In genomic region chr10:78214931-78215330, GRCh38 we compare ENCODE assay signal across 16 cellular contexts.
A peak's percentile ranks its signal among the peaks of the same experiment; 100 is the strongest.
DNase-seq lines count a peak whose midpoint lies in the region; ATAC-seq and TF ChIP-seq lines count a peak whose summit lies in the region.
"Had no signal": no experiment of that assay in that cellular context is flagged by ENCODE, and none has a peak within 500 bp of the region (broad histone marks: within the 10 kb centered on the region; RNA-seq: fewer than 3 reads in every experiment).

No MANE protein-coding gene starts in this region.

- H3K36me3 Mint-ChIP-seq in stimulated activated naive B cell treated with anti-CD40 and anti-IgM and Interleukin-4, amounts not matched to agents 10 μg/mL and 1 μg/mL and 100 μg/mL, for 72 hours: no peaks in the 10 kb centered on the region
- H3K36me3 Mint-ChIP-seq in GM23338 (ENCODE audit: low read depth): no peaks in the 10 kb centered on the region

- peaks cover 19 to 38% of the 10 kb centered on the region in 2 donors for H3K4me1 Mint-ChIP-seq in stimulated activated naive B cell treated with anti-CD40 and anti-IgM and Interleukin-4, amounts not matched to agents 10 μg/mL and 1 μg/mL and 100 μg/mL, for 72 hours
- H3K4me1 Mint-ChIP-seq in GM23338: peaks cover 4% of the 10 kb centered on the region
- H3K4me1 Mint-ChIP-seq: B cell had no signal

- H3K27ac Mint-ChIP-seq in stimulated activated naive B cell treated with anti-CD40 and anti-IgM and Interleukin-4, amounts not matched to agents 10 μg/mL and 1 μg/mL and 100 μg/mL, for 72 hours: peak overlapping the region; percentile 0
- no peak overlapping the region for H3K27ac Mint-ChIP-seq in GM23338
- H3K27ac Mint-ChIP-seq: activated naive CD4-positive, alpha-beta T cell treated with anti-CD3 and anti-CD28 coated beads for 36 hours; B cell; T-helper 1 cell treated with Interleukin-12 subunit alpha and Interleukin-12 subunit beta and Interleukin-4 antibody, amounts not matched to agents 30 μg/mL and 1 μg/mL, for 36 hours had no signal

- DNase-seq in HL-60 (ENCODE audit: low read depth in 1 of 2, low spot score in 1 of 2): peak; percentile 56 to 78
- DNase-seq in medulla oblongata (ENCODE audit: extremely low spot score): peak; percentile 17
- DNase-seq in stimulated activated naive B cell treated with anti-CD40 and anti-IgM and Interleukin-4, amounts not matched to agents 10 μg/mL and 1 μg/mL and 100 μg/mL, for 72 hours: no peak
- DNase-seq in cerebellar nuclear complex (lab: John Stamatoyannopoulos, UW): no peak
- no peak for DNase-seq in GM23338 (ENCODE audit: low spot score)
- no peak for DNase-seq in HCEC 1CT
- DNase-seq: activated CD4-positive, CD25-positive, alpha-beta regulatory T cell; activated CD8-positive, alpha-beta memory T cell treated with anti-CD3 and anti-CD28 coated beads, Interleukin-2, amount 50 U/mL, for 4 hours; central memory CD4-positive, alpha-beta T cell; DMS 273 treated with DMSO at 0.1 percent for 48 hours; NCI-H69 had no signal

- peaks cover 41 to 46% of the 10 kb centered on the region in 2 donors for H3K27me3 Mint-ChIP-seq in stimulated activated naive B cell treated with anti-CD40 and anti-IgM and Interleukin-4, amounts not matched to agents 10 μg/mL and 1 μg/mL and 100 μg/mL, for 72 hours
- H3K27me3 Mint-ChIP-seq in GM23338 (ENCODE audit: insufficient read depth, low read depth, poor library complexity): peaks cover 6% of the 10 kb centered on the region

- peak overlapping the region; percentile 64 for H3K27ac ChIP-seq in HL-60 (replicated peaks)
- H3K27ac ChIP-seq in angular gyrus (ENCODE audit: low read depth, low read length): peak overlapping the region; percentile 49
- no peak overlapping the region for H3K27ac ChIP-seq in GM23338 (ENCODE audit: low read depth)

- 0 out of 2 replicates have a peak, but pooled peaks cover 4% of the 10 kb centered on the region for H3K4me1 ChIP-seq in GM23338 (ENCODE audit: insufficient read depth)

- no peak overlapping the region for H3K4me2 ChIP-seq in GM23338

- H3K9me2 ChIP-seq in GM23338 (ENCODE audit: insufficient read depth): no peaks in the 10 kb centered on the region

- H3K36me3 ChIP-seq in GM23338 (ENCODE audit: insufficient read depth): no peaks in the 10 kb centered on the region

- peaks cover 0 to 5% of the 10 kb centered on the region in 2 donors for H3K9me3 Mint-ChIP-seq in stimulated activated naive B cell treated with anti-CD40 and anti-IgM and Interleukin-4, amounts not matched to agents 10 μg/mL and 1 μg/mL and 100 μg/mL, for 72 hours
- no peaks in the 10 kb centered on the region for H3K9me3 Mint-ChIP-seq in GM23338
- H3K9me3 Mint-ChIP-seq: activated naive CD4-positive, alpha-beta T cell treated with anti-CD3 and anti-CD28 coated beads for 36 hours; T-helper 1 cell treated with Interleukin-12 subunit alpha and Interleukin-12 subunit beta and Interleukin-4 antibody, amounts not matched to agents 30 μg/mL and 1 μg/mL, for 36 hours had no signal

- H4K20me1 ChIP-seq in GM23338 (replicated peaks; ENCODE audit: insufficient read depth): no peaks in the 10 kb centered on the region

- H3K27me3 ChIP-seq in HL-60 (ENCODE audit: insufficient read depth, poor library complexity, severe bottlenecking) (no peaks in the 10 kb centered on the region), GM23338 (ENCODE audit: insufficient read depth) (no peaks in the 10 kb centered on the region)

- no peak overlapping the region for H3K4me3 ChIP-seq in HL-60 (replicated peaks; ENCODE audit: insufficient read depth, low read length)
- H3K4me3 ChIP-seq in GM23338: no peak overlapping the region

- ATAC-seq in stimulated activated naive B cell treated with anti-CD40 and anti-IgM and Interleukin-4, amounts not matched to agents 10 μg/mL and 1 μg/mL and 100 μg/mL, for 72 hours (replicated peaks): no peak
- ATAC-seq in GM23338 (no peak), GM21423 (IDR thresholded peaks at IDR 0.05; ENCODE audit: unreplicated experiment) (no peak)

- no peak for TF ChIP-seq CTCF in HL-60 (IDR thresholded peaks at IDR 0.05; ENCODE audit: insufficient read depth, low read length)
- no peak for TF ChIP-seq CTCF in GM23338 (conservative IDR thresholded peaks at IDR 0.05; ENCODE audit: low read depth in 2 of 2)

- no peak overlapping the region for H3K4me3 Mint-ChIP-seq in stimulated activated naive B cell treated with anti-CD40 and anti-IgM and Interleukin-4, amounts not matched to agents 10 μg/mL and 1 μg/mL and 100 μg/mL, for 72 hours
- no peak overlapping the region for H3K4me3 Mint-ChIP-seq in GM23338
- H3K4me3 Mint-ChIP-seq: activated naive CD4-positive, alpha-beta T cell treated with anti-CD3 and anti-CD28 coated beads for 36 hours; B cell; T-helper 1 cell treated with Interleukin-12 subunit alpha and Interleukin-12 subunit beta and Interleukin-4 antibody, amounts not matched to agents 30 μg/mL and 1 μg/mL, for 36 hours had no signal

- no peaks in the 10 kb centered on the region for H3F3A ChIP-seq in GM23338 (replicated peaks; ENCODE audit: low read depth)

- no peaks in the 10 kb centered on the region for H3K79me2 ChIP-seq in GM23338 (replicated peaks; ENCODE audit: insufficient read depth)

- no peak overlapping the region for H2AFZ ChIP-seq in GM23338

TF ChIP-seq in GM23338, 12 proteins besides CTCF, POLR2A, EP300 and RAD21 (continues in another document):
- TF ChIP-seq POLR2AphosphoS5 (IDR thresholded peaks at IDR 0.05; ENCODE audit: low read depth) (no peak), NANOG (IDR thresholded peaks at IDR 0.05; ENCODE audit: borderline replicate concordance) (no peak), ZNF114 (CRISPR knock-in tag; IDR thresholded peaks at IDR 0.05) (no peak), JUNB (IDR thresholded peaks at IDR 0.05; ENCODE audit: unreplicated experiment) (no peak), CREB1 (CRISPR knock-in tag; IDR thresholded peaks at IDR 0.05; ENCODE audit: low read depth) (no peak), ZNF462 (CRISPR knock-in tag; IDR thresholded peaks at IDR 0.05) (no peak), ZNF331 (CRISPR knock-in tag; IDR thresholded peaks at IDR 0.05; ENCODE audit: low read depth) (no peak), EZH2 (IDR thresholded peaks at IDR 0.05; ENCODE audit: low read depth, unreplicated experiment) (no peak), EZH2phosphoT487 (IDR thresholded peaks at IDR 0.05; ENCODE audit: unreplicated experiment) (no peak)

Comparison
In these comparisons a context has a peak if more than half of its experiments do, and no peak if none do; other contexts are left out.
1. DNase-seq: peak in HL-60 (2 of 2) and medulla oblongata (single experiment); none in stimulated activated naive B cell treated with anti-CD40 and anti-IgM and Interleukin-4, amounts not matched to agents 10 μg/mL and 1 μg/mL and 100 μg/mL, for 72 hours (single experiment), cerebellar nuclear complex (0 of 2), GM23338 (single experiment) and HCEC 1CT (single experiment).